In genomic region chr14:92980866-92981265, GRCh38 we compare ENCODE assay signal across 31 cellular contexts. TPM values are rescaled to one million over a fixed set of nuclear protein-coding genes. Genes with fewer than 3 reads are reported as not detected.
"Had no signal": no experiment of that assay in that cellular context is flagged by ENCODE, and none has a peak within 500 bp of the region (broad histone marks: within the 10 kb centered on the region; RNA-seq: fewer than 3 reads in every experiment).

No MANE protein-coding gene starts in this region.

- FAIRE-seq: astrocyte had no signal

- H3K27me3 ChIP-seq: Peyer's patch, SJSA1 had no signal

- H3K4me1 Mint-ChIP-seq: WTC11 had no signal

- H3K4me3 ChIP-seq: Peyer's patch, SJSA1 had no signal

- H3K27ac ChIP-seq: Peyer's patch, RWPE1, SJSA1 had no signal

- ATAC-seq: activated CD8-positive, alpha-beta T cell treated with anti-CD3 and anti-CD28 coated beads, Interleukin-2, amount 10 ng/mL, durations not matched to agents 7 days and 5 days; SK-N-SH treated with all-trans-retinoic acid at 6 μM for 48 hours; WTC11 had no signal

- H3K27ac Mint-ChIP-seq: activated CD8-positive, alpha-beta T cell treated with anti-CD3 and anti-CD28 coated beads, Interleukin-2, amount 10 ng/mL, durations not matched to agents 7 days and 5 days; brain had no signal

- H3K4me3 Mint-ChIP-seq: activated CD8-positive, alpha-beta T cell treated with anti-CD3 and anti-CD28 coated beads, Interleukin-2, amount 10 ng/mL, durations not matched to agents 7 days and 5 days; brain; WTC11 had no signal

- DNase-seq: activated CD4-positive, alpha-beta T cell treated with anti-CD3 and anti-CD28 coated beads for 48 hours; activated CD4-positive, alpha-beta T cell treated with anti-CD3 and anti-CD28 coated beads, Interleukin-2, amount 50 U/mL, for 4 hours; activated CD4-positive, CD25-positive, alpha-beta regulatory T cell treated with anti-CD3 and anti-CD28 coated beads, Interleukin-2, amount 50 U/mL, for 72 hours; activated CD8-positive, alpha-beta memory T cell treated with anti-CD3 and anti-CD28 coated beads, Interleukin-2, amount 50 U/mL, for 48 hours; activated CD8-positive, alpha-beta T cell treated with anti-CD3 and anti-CD28 coated beads, Interleukin-2, amount 10 ng/mL, durations not matched to agents 7 days and 5 days; activated naive CD4-positive, alpha-beta T cell treated with anti-CD3 and anti-CD28 coated beads, Interleukin-2, amount 50 U/mL, for 16 hours; activated T-cell treated with anti-CD3 and anti-CD28 coated beads, Interleukin-2, amount 50 U/mL, for 1 hour; amygdala; KG1; MV-4-11; NCI-H1092 treated with DMSO at 0.1 percent for 48 hours; NCI-H1417 treated with DMSO at 0.1 percent for 48 hours; NCI-H1694; NCI-H2029; NCI-H2107; NCI-H2171 treated with DMSO at 0.1 percent for 48 hours; NCI-H510A treated with DMSO at 0.1 percent for 48 hours; NCI-H69; Peyer's patch; SHP77; SW 1271; T-helper 9 cell had no signal

RNA-seq across cellular contexts. Expression of gene CHGA, which starts 57.9 kb away (rescaled TPM):
- total RNA-seq: activated CD8-positive, alpha-beta T cell treated with anti-CD3 and anti-CD28 coated beads, Interleukin-2, amount 10 ng/mL, durations not matched to agents 7 days and 5 days; astrocyte; LHCN-M2; M059J; SJSA1; T-helper 1 cell treated with Interleukin-12 subunit alpha and Interleukin-12 subunit beta and Interleukin-4 antibody, amounts not matched to agents 30 ng/mL and 1 ng/mL, for 36 hours had no signal
